Comparison of ENCODE assay signal across 21 cellular contexts in genomic region chr2:88853403-88853790, GRCh38.
"Had no signal": no experiment of that assay in that cellular context is flagged by ENCODE, and none has a peak within 500 bp of the region (broad histone marks: within the 10 kb centered on the region; RNA-seq: fewer than 3 reads in every experiment).

No MANE protein-coding gene starts in this region.

- DNase-seq: activated CD4-positive, alpha-beta memory T cell treated with anti-CD3 and anti-CD28 coated beads, Interleukin-2, amount 10 ng/mL, durations not matched to agents 7 days and 5 days; activated CD4-positive, alpha-beta T cell treated with anti-CD3 and anti-CD28 coated beads for 48 hours; activated CD8-positive, alpha-beta memory T cell treated with anti-CD3 and anti-CD28 coated beads, Interleukin-2, amount 10 ng/mL, durations not matched to agents 7 days and 5 days; activated effector memory CD4-positive, alpha-beta T cell treated with anti-CD3 and anti-CD28 coated beads, Interleukin-2, amount 50 U/mL, for 16 hours; activated naive CD4-positive, alpha-beta T cell treated with anti-CD3 and anti-CD28 coated beads, Interleukin-2, amount 10 ng/mL, durations not matched to agents 7 days and 5 days; activated T-cell treated with anti-CD3 and anti-CD28 coated beads for 4 hours; anterior cingulate cortex; body of pancreas; dermis blood vessel endothelial cell; effector memory CD4-positive, alpha-beta T cell; foreskin keratinocyte; kidney; naive thymus-derived CD8-positive, alpha-beta T cell; small intestine; stimulated activated CD4-positive, alpha-beta T cell treated with anti-CD3 and anti-CD28 coated beads, Interleukin-2, amount 100 ng/mL, for 48 hours; stimulated activated naive CD8-positive, alpha-beta T cell treated with anti-CD3 and anti-CD28 coated beads, Interleukin-15, amount 100 ng/mL, for 72 hours; T-helper 17 cell had no signal

- H3K27me3 ChIP-seq: body of pancreas, foreskin keratinocyte, vagina had no signal

- H3K27ac ChIP-seq: body of pancreas, foreskin keratinocyte, vagina had no signal

- H3K27me3 Mint-ChIP-seq: type B pancreatic cell had no signal

- H3K4me1 ChIP-seq: foreskin keratinocyte, vagina had no signal

- H3K9me3 ChIP-seq: body of pancreas, vagina had no signal

- H3K36me3 ChIP-seq: vagina had no signal

- H3K36me3 Mint-ChIP-seq: activated CD8-positive, alpha-beta memory T cell treated with anti-CD3 and anti-CD28 coated beads, Interleukin-2, amount 10 ng/mL, durations not matched to agents 7 days and 5 days; activated naive CD4-positive, alpha-beta T cell treated with anti-CD3 and anti-CD28 coated beads, Interleukin-2, amount 10 ng/mL, durations not matched to agents 7 days and 5 days; naive thymus-derived CD8-positive, alpha-beta T cell; type B pancreatic cell had no signal

- H3K27ac Mint-ChIP-seq: activated CD4-positive, alpha-beta memory T cell treated with anti-CD3 and anti-CD28 coated beads, Interleukin-2, amount 10 ng/mL, durations not matched to agents 7 days and 5 days; activated CD8-positive, alpha-beta memory T cell treated with anti-CD3 and anti-CD28 coated beads, Interleukin-2, amount 10 ng/mL, durations not matched to agents 7 days and 5 days; activated naive CD4-positive, alpha-beta T cell treated with anti-CD3 and anti-CD28 coated beads, Interleukin-2, amount 10 ng/mL, durations not matched to agents 7 days and 5 days; stimulated activated naive CD8-positive, alpha-beta T cell treated with anti-CD3 and anti-CD28 coated beads, Interleukin-15, amount 100 ng/mL, for 72 hours; T-helper 17 cell; type B pancreatic cell had no signal

- H3K4me3 ChIP-seq: body of pancreas, lung, vagina had no signal

- H3K9me3 Mint-ChIP-seq: activated CD4-positive, alpha-beta memory T cell treated with anti-CD3 and anti-CD28 coated beads, Interleukin-2, amount 10 ng/mL, durations not matched to agents 7 days and 5 days; activated naive CD4-positive, alpha-beta T cell treated with anti-CD3 and anti-CD28 coated beads, Interleukin-2, amount 10 ng/mL, durations not matched to agents 7 days and 5 days; stimulated activated naive CD8-positive, alpha-beta T cell treated with anti-CD3 and anti-CD28 coated beads, Interleukin-15, amount 100 ng/mL, for 72 hours had no signal

- H3K4me3 Mint-ChIP-seq: activated CD4-positive, alpha-beta memory T cell treated with anti-CD3 and anti-CD28 coated beads, Interleukin-2, amount 10 ng/mL, durations not matched to agents 7 days and 5 days; activated CD8-positive, alpha-beta memory T cell treated with anti-CD3 and anti-CD28 coated beads, Interleukin-2, amount 10 ng/mL, durations not matched to agents 7 days and 5 days; activated naive CD4-positive, alpha-beta T cell treated with anti-CD3 and anti-CD28 coated beads, Interleukin-2, amount 10 ng/mL, durations not matched to agents 7 days and 5 days; naive thymus-derived CD8-positive, alpha-beta T cell; stimulated activated naive CD8-positive, alpha-beta T cell treated with anti-CD3 and anti-CD28 coated beads, Interleukin-15, amount 100 ng/mL, for 72 hours; T-helper 17 cell; type B pancreatic cell had no signal

- H3K4me1 Mint-ChIP-seq: activated naive CD4-positive, alpha-beta T cell treated with anti-CD3 and anti-CD28 coated beads, Interleukin-2, amount 10 ng/mL, durations not matched to agents 7 days and 5 days had no signal

- ATAC-seq: activated CD8-positive, alpha-beta memory T cell treated with anti-CD3 and anti-CD28 coated beads, Interleukin-2, amount 10 ng/mL, durations not matched to agents 7 days and 5 days; body of pancreas; foreskin keratinocyte; naive thymus-derived CD8-positive, alpha-beta T cell; sciatic nerve; stimulated activated naive CD8-positive, alpha-beta T cell treated with anti-CD3 and anti-CD28 coated beads, Interleukin-15, amount 100 ng/mL, for 72 hours; T-helper 17 cell had no signal
